In genomic region chr9:125426926-125427325, GRCh38 we compare ENCODE assay signal across 2 cellular contexts.
TF ChIP-seq lines count a peak whose summit lies in the region.

No MANE protein-coding gene starts in this region.

TF ChIP-seq in HEK293, 187 proteins besides CTCF, POLR2A, EP300 and RAD21:
- TF ChIP-seq ZNF621 (tag by site-specific recombination; IDR thresholded peaks at IDR 0.05) (no peak), ZFHX2 (tag by site-specific recombination; conservative IDR thresholded peaks at IDR 0.05) (0 out of 2 replicates have a peak, but pooled peaks have one; percentile 10)

TF ChIP-seq in HepG2, 621 proteins besides CTCF, POLR2A, EP300 and RAD21:
- TF ChIP-seq CBX5 (CRISPR knock-in tag; IDR thresholded peaks at IDR 0.05; ENCODE audit: borderline replicate concordance) (no peak), MAFF (IDR thresholded peaks at IDR 0.05; ENCODE audit: low read depth, low read length) (no peak), SIX1 (CRISPR knock-in tag; IDR thresholded peaks at IDR 0.05; ENCODE audit: borderline replicate concordance) (no peak), MLLT10 (CRISPR knock-in tag; IDR thresholded peaks at IDR 0.05) (no peak), ISL2 (CRISPR knock-in tag; IDR thresholded peaks at IDR 0.05) (no peak), HOXA7 (CRISPR knock-in tag; IDR thresholded peaks at IDR 0.05) (no peak), SP4 (CRISPR knock-in tag; IDR thresholded peaks at IDR 0.05) (no peak), ZNF414 (CRISPR knock-in tag; IDR thresholded peaks at IDR 0.05) (no peak), ZNF850 (CRISPR knock-in tag; conservative IDR thresholded peaks at IDR 0.05) (no peak), SUZ12 (IDR thresholded peaks at IDR 0.05; ENCODE audit: low read depth, low read length) (no peak), RAD51 (IDR thresholded peaks at IDR 0.05; ENCODE audit: borderline replicate concordance) (no peak), ATF6 (CRISPR knock-in tag; conservative IDR thresholded peaks at IDR 0.05) (no peak), ZNF891 (CRISPR knock-in tag; IDR thresholded peaks at IDR 0.05) (no peak), ZNF7 (CRISPR knock-in tag; IDR thresholded peaks at IDR 0.05) (no peak), ZSCAN12 (CRISPR knock-in tag; IDR thresholded peaks at IDR 0.05) (no peak)
